Comparison of ENCODE assay signal across 8 cellular contexts in genomic region chr19:16470541-16470910, GRCh38. TPM values are rescaled to one million over a fixed set of nuclear protein-coding genes. Genes with fewer than 3 reads are reported as not detected.
DNase-seq lines count a peak whose midpoint lies in the region; ATAC-seq and TF ChIP-seq lines count a peak whose summit lies in the region.

No MANE protein-coding gene starts in this region.

- DNase-seq in BE2C: no peak
- DNase-seq in brain microvascular endothelial cell: no peak
- DNase-seq in activated CD8-positive, alpha-beta memory T cell treated with anti-CD3 and anti-CD28 coated beads for 24 hours: no peak
- no peak for DNase-seq in NCI-H2171 (lab: John Stamatoyannopoulos, UW)
- DNase-seq in AG20443 (ENCODE audit: low spot score): no peak

- H3K9ac ChIP-seq in HUES6 (ENCODE audit: low read length): no peak overlapping the region
- peak overlapping the region; percentile 38 to 75 for H3K9ac ChIP-seq in mucosa of rectum (ENCODE audit: low read depth in 1 of 2, low read length in 2 of 2)

- H3K9me3 ChIP-seq in BE2C (no peaks in the 10 kb centered on the region), HUES6 (ENCODE audit: control insufficient read depth, insufficient read depth, low read depth, low read length) (0 out of 2 replicates have a peak, but pooled peaks cover 5% of the 10 kb centered on the region), mucosa of rectum (ENCODE audit: control insufficient read depth in 2 of 2, low read length in 2 of 2) (no peaks in the 10 kb centered on the region)

- in situ Hi-C loops in brain microvascular endothelial cell (cut with HindIII; ENCODE audit: low pct_ligation_motif_present, low sequenced_read_pairs): no loop called here

- no peaks in the 10 kb centered on the region for H3K27me3 ChIP-seq in BE2C
- peaks cover 3% of the 10 kb centered on the region; the same call in 1 of the 2 replicates for H3K27me3 ChIP-seq in HUES6 (ENCODE audit: control insufficient read depth, insufficient read depth, low read length)
- H3K27me3 ChIP-seq in brain microvascular endothelial cell (replicated peaks): no peaks in the 10 kb centered on the region
- no peaks in the 10 kb centered on the region for H3K27me3 ChIP-seq in mucosa of rectum (ENCODE audit: control insufficient read depth in 2 of 2, insufficient read depth in 2 of 2, low read length in 2 of 2)

- no peak overlapping the region for H3K27ac ChIP-seq in HUES6 (ENCODE audit: low read depth, low read length)
- H3K27ac ChIP-seq in brain microvascular endothelial cell: no peak overlapping the region
- peak overlapping the region; percentile 38 to 39 for H3K27ac ChIP-seq in mucosa of rectum (ENCODE audit: low read depth in 2 of 2, low read length in 2 of 2)

- ATAC-seq in HG03045 (IDR thresholded peaks at IDR 0.05; ENCODE audit: unreplicated experiment): no peak

- H3K4me3 ChIP-seq in BE2C (ENCODE audit: low read depth, low read length) (peak overlapping the region; percentile 94), HUES6 (ENCODE audit: low read depth, low read length) (peak overlapping the region; percentile 87), brain microvascular endothelial cell (ENCODE audit: low read depth, low read length) (peak overlapping the region; percentile 75), mucosa of rectum (ENCODE audit: low read length in 2 of 2) (peak overlapping the region; percentile 74 to 89)

- TF ChIP-seq CTCF in BE2C (IDR thresholded peaks at IDR 0.05; ENCODE audit: low read depth, low read length): no peak
- TF ChIP-seq CTCF in brain microvascular endothelial cell (IDR thresholded peaks at IDR 0.05; ENCODE audit: low read depth, low read length, missing control alignments): no peak

- H3K4me1 ChIP-seq in BE2C (no peaks in the 10 kb centered on the region), HUES6 (ENCODE audit: control insufficient read depth, insufficient read depth, low read length) (peaks cover 16% of the 10 kb centered on the region; the same call in 1 of the 2 replicates), mucosa of rectum (ENCODE audit: control insufficient read depth in 2 of 2, insufficient read depth in 2 of 2, low read length in 2 of 2) (peaks cover 17 to 24% of the 10 kb centered on the region in 2 donors)

- H3K36me3 ChIP-seq in BE2C: no peaks in the 10 kb centered on the region
- H3K36me3 ChIP-seq in HUES6 (ENCODE audit: control insufficient read depth, insufficient read depth, low read length): no peaks in the 10 kb centered on the region
- H3K36me3 ChIP-seq in brain microvascular endothelial cell (replicated peaks): no peaks in the 10 kb centered on the region
- H3K36me3 ChIP-seq in mucosa of rectum (ENCODE audit: control insufficient read depth in 2 of 2, insufficient read depth in 2 of 2, low read length in 2 of 2): no peaks in the 10 kb centered on the region

RNA-seq across cellular contexts. Expression of gene EPS15L1, which starts 1.2 kb away (rescaled TPM):
- polyA plus RNA-seq in BE2C (2012; ENCODE audit: insufficient read depth, insufficient read length, low read depth): 68.7 TPM

RNA-seq across cellular contexts. Expression of gene CALR3, which starts 25.4 kb away (rescaled TPM):
- not detected for polyA plus RNA-seq in BE2C (2012; ENCODE audit: insufficient read depth, insufficient read length, low read depth)

RNA-seq across cellular contexts. Expression of gene C19orf44, which starts 25.7 kb away (rescaled TPM):
- 13.8 TPM for polyA plus RNA-seq in BE2C (2012; ENCODE audit: insufficient read depth, insufficient read length, low read depth)

Comparison
In these comparisons a context has a peak if more than half of its experiments do, and no peak if none do; other contexts are left out.
1. H3K27ac ChIP-seq: peak in mucosa of rectum (2 of 2); none in HUES6 (single experiment) and brain microvascular endothelial cell (single experiment).
2. Peak in every context shown above with its lines, with median percentiles within 50 percentile points of each other: H3K4me3 ChIP-seq.